Comparison of ENCODE assay signal across 1 cellular context in genomic region chr1:10586125-10586524, GRCh38.
TF ChIP-seq lines count a peak whose summit lies in the region.

No MANE protein-coding gene starts in this region.

TF ChIP-seq in endothelial cell of umbilical vein, 7 proteins besides CTCF, POLR2A, EP300 and RAD21:
- TF ChIP-seq POLR2AphosphoS5 (IDR thresholded peaks at IDR 0.05; ENCODE audit: insufficient read depth, low read depth, low read length) (no peak), GATA2 (IDR thresholded peaks at IDR 0.05; ENCODE audit: insufficient read depth, insufficient read length, low read depth, low read length) (no peak), MYC (IDR thresholded peaks at IDR 0.05; ENCODE audit: low read depth, low read length) (no peak), EZH2 (IDR thresholded peaks at IDR 0.05; ENCODE audit: borderline replicate concordance, low read depth, low read length, severe bottlenecking) (no peak), JUN (IDR thresholded peaks at IDR 0.05; ENCODE audit: borderline replicate concordance, insufficient read depth, insufficient read length, low read depth) (no peak)
